Comparison of ENCODE assay signal across 8 cellular contexts in genomic region chr14:59189281-59189821, GRCh38. TPM values are rescaled to one million over a fixed set of nuclear protein-coding genes. Genes with fewer than 3 reads are reported as not detected.
DNase-seq lines count a peak whose midpoint lies in the region; ATAC-seq and TF ChIP-seq lines count a peak whose summit lies in the region.

No MANE protein-coding gene starts in this region.

- H3K4me2 ChIP-seq in skeletal muscle satellite cell (ENCODE audit: low read length), result peak overlapping the region; percentile 99

- POLR2A ChIA-PET in CD4-positive, alpha-beta memory T cell (lab: Charles Lee; ENCODE audit: partially characterized antibody), result interaction anchor here (0.6 to 3.0 kb wide), 23 partner anchors 10 to 1059 kb away, joined by 3 to 24 read pairs (median 4); partner anchors contain the start of genes DHRS7, GPR135, JKAMP and KIAA0586

- H3K9ac ChIP-seq in skeletal muscle satellite cell (ENCODE audit: low read depth, low read length), result peak overlapping the region; percentile 83

- no peaks in the 10 kb centered on the region for H3K9me3 ChIP-seq in CD4-positive, alpha-beta memory T cell (ENCODE audit: control insufficient read depth in 1 of 2, low read length in 2 of 2)
- no peaks in the 10 kb centered on the region for H3K9me3 ChIP-seq in RWPE2 (ENCODE audit: severe bottlenecking)
- H3K9me3 ChIP-seq in ascending aorta, result no peaks in the 10 kb centered on the region
- no peaks in the 10 kb centered on the region for H3K9me3 ChIP-seq in iPS DF 6.9 (ENCODE audit: control insufficient read depth, insufficient read depth, low read length)
- no peaks in the 10 kb centered on the region for H3K9me3 ChIP-seq in skeletal muscle satellite cell (replicated peaks; ENCODE audit: low read length)

- H3K27ac ChIP-seq in CD4-positive, alpha-beta memory T cell (ENCODE audit: low read depth, low read length), result peak overlapping the region; percentile 88
- H3K27ac ChIP-seq in RWPE2 (ENCODE audit: poor library complexity, severe bottlenecking) (peak overlapping the region; percentile 52), ascending aorta (peak overlapping the region; percentile 96 to 97), iPS DF 6.9 (ENCODE audit: low read length) (no peak overlapping the region)

- H3K4me1 ChIP-seq in CD4-positive, alpha-beta memory T cell (ENCODE audit: insufficient read depth, low read length), result peaks cover 16% of the 10 kb centered on the region
- peaks cover 23% of the 10 kb centered on the region for H3K4me1 ChIP-seq in RWPE2 (ENCODE audit: insufficient read depth, poor library complexity, severe bottlenecking)
- peaks cover 5 to 22% of the 10 kb centered on the region in 2 donors for H3K4me1 ChIP-seq in ascending aorta
- no peaks in the 10 kb centered on the region for H3K4me1 ChIP-seq in iPS DF 6.9 (ENCODE audit: control insufficient read depth, insufficient read depth, low read length)
- H3K4me1 ChIP-seq in skeletal muscle satellite cell (ENCODE audit: control insufficient read depth, insufficient read depth, low read length), result peaks cover 11% of the 10 kb centered on the region

- peaks cover 0 to 16% of the 10 kb centered on the region in 2 donors for H3K36me3 Mint-ChIP-seq in CD4-positive, alpha-beta memory T cell

- no peaks in the 10 kb centered on the region for H3K36me3 ChIP-seq in CD4-positive, alpha-beta memory T cell (ENCODE audit: insufficient read depth, low read length)
- no peaks in the 10 kb centered on the region for H3K36me3 ChIP-seq in H7 (replicated peaks; ENCODE audit: control insufficient read depth, insufficient read depth, low read length)
- H3K36me3 ChIP-seq in RWPE2 (ENCODE audit: low read depth), result no peaks in the 10 kb centered on the region
- no peaks in the 10 kb centered on the region for H3K36me3 ChIP-seq in ascending aorta
- no peaks in the 10 kb centered on the region for H3K36me3 ChIP-seq in iPS DF 6.9 (ENCODE audit: control insufficient read depth, insufficient read depth, low read length)
- H3K36me3 ChIP-seq in skeletal muscle satellite cell (ENCODE audit: insufficient read depth, low read length), result no peaks in the 10 kb centered on the region

- H3K4me3 ChIP-seq in CD4-positive, alpha-beta memory T cell (ENCODE audit: low read length in 2 of 2), result peak overlapping the region; percentile 77 to 82
- H3K4me3 ChIP-seq in H7 (ENCODE audit: insufficient read depth, low read depth, low read length) (peak overlapping the region; percentile 77), RWPE2 (ENCODE audit: severe bottlenecking) (peak overlapping the region; percentile 78), ascending aorta (peak overlapping the region; percentile 64 to 79), iPS DF 6.9 (ENCODE audit: low read length) (peak overlapping the region; percentile 86), skeletal muscle satellite cell (ENCODE audit: low read length) (peak overlapping the region; percentile 98)

- peak overlapping the region; percentile 84 to 99 (median 98) for H3K27ac Mint-ChIP-seq in CD4-positive, alpha-beta memory T cell

- ATAC-seq in RWPE2 (ENCODE audit: low read depth) (peak; percentile 2), GM18519 (IDR thresholded peaks at IDR 0.05; ENCODE audit: low FRiP score, unreplicated experiment) (no peak)

- DNase-seq in CD4-positive, alpha-beta memory T cell, result peak in 4 of 5 donors; percentile 42 to 55 (median 52)
- peak; percentile 48 for DNase-seq in H7
- DNase-seq in RWPE2 (ENCODE audit: low spot score), result peak; percentile 62
- peak in 1 of 2 donors; percentile 67 for DNase-seq in ascending aorta (ENCODE audit: low spot score in 2 of 2)
- DNase-seq in iPS DF 6.9 (ENCODE audit: low read depth, low spot score), result no peak
- DNase-seq in amniotic stem cell (lab: John Stamatoyannopoulos, UW), result no peak

- peaks cover 14 to 34% (median 16%) of the 10 kb centered on the region in 4 donors for H3K4me1 Mint-ChIP-seq in CD4-positive, alpha-beta memory T cell

- CTCF ChIA-PET in CD4-positive, alpha-beta memory T cell (lab: Charles Lee; ENCODE audit: partially characterized antibody), result interaction anchor here (0.9 to 3.7 kb wide), 6 partner anchors 35 to 256 kb away, joined by 3 to 18 read pairs (median 4); no protein-coding TSS in a partner anchor

- intact Hi-C loops in CD4-positive, alpha-beta memory T cell (cut with micrococcal nuclease), result loop anchor here (1.0 to 5.0 kb wide), 4 partner anchors 62 to 1797 kb away; partner anchors contain the start of genes CCDC175, DHRS7 and NAA30
- intact Hi-C loops in ascending aorta (cut with DNase I), result loop anchor here (2.0 to 5.0 kb wide), 5 partner anchors 63 to 762 kb away; partner anchors contain the start of genes KIAA0586 and TIMM9

- H3K4me3 Mint-ChIP-seq in CD4-positive, alpha-beta memory T cell, result peak overlapping the region; percentile 95 to 100 (median 98)

- peaks cover 0 to 5% (median 0%) of the 10 kb centered on the region in 8 donors for H3K9me3 Mint-ChIP-seq in CD4-positive, alpha-beta memory T cell

- peaks cover 5% of the 10 kb centered on the region for H3K27me3 ChIP-seq in CD4-positive, alpha-beta memory T cell (ENCODE audit: insufficient read depth, low read length)
- peaks cover 32% of the 10 kb centered on the region for H3K27me3 ChIP-seq in H7 (ENCODE audit: control insufficient read depth, insufficient read depth, low read length)
- H3K27me3 ChIP-seq in RWPE2 (ENCODE audit: insufficient read depth, poor library complexity, severe bottlenecking), result no peaks in the 10 kb centered on the region
- no peaks in the 10 kb centered on the region for H3K27me3 ChIP-seq in ascending aorta
- H3K27me3 ChIP-seq in iPS DF 6.9 (ENCODE audit: control insufficient read depth, insufficient read depth, low read length), result no peaks in the 10 kb centered on the region
- peaks cover 28% of the 10 kb centered on the region for H3K27me3 ChIP-seq in skeletal muscle satellite cell (ENCODE audit: control insufficient read depth, insufficient read depth, low read length)

- no CpG with 5 or more reads among the region's 28 CpGs for WGBS in iPS DF 6.9 (ENCODE audit: insufficient coverage, insufficient read length)

- H3K27me3 Mint-ChIP-seq in CD4-positive, alpha-beta memory T cell, result peaks cover 0 to 3% of the 10 kb centered on the region in 2 donors

- TF ChIP-seq CTCF in RWPE2 (IDR thresholded peaks at IDR 0.05; ENCODE audit: poor library complexity, severe bottlenecking) (no peak), ascending aorta (IDR thresholded peaks at IDR 0.05) (no peak)

RNA-seq across cellular contexts. Expression of gene DAAM1, which starts 0.9 kb away (rescaled TPM):
- total RNA-seq in CD4-positive, alpha-beta memory T cell, result 10 to 100 TPM; 25.5 to 25.6 TPM
- 10 to 100 TPM in 1 of 2 donors, 1 to 10 TPM in 1; 5.4 to 14.5 TPM for polyA plus RNA-seq in CD4-positive, alpha-beta memory T cell
- total RNA-seq in H7 (2014; rRNA removed; shearing (Covaris generic)), result 11.4 and 13.7 TPM in 2 replicates
- total RNA-seq in ascending aorta, result 67.6 TPM
- total RNA-seq in skeletal muscle satellite cell (2012; rRNA removed), result 11.6 and 12.7 TPM in 2 replicates

Comparison
In these comparisons a context has a peak if more than half of its experiments do, and no peak if none do; other contexts are left out.
1. DNase-seq: peak in CD4-positive, alpha-beta memory T cell (4 of 5), H7 (single experiment) and RWPE2 (single experiment); none in iPS DF 6.9 (single experiment) and amniotic stem cell (single experiment).
2. Peak in every context shown above with its lines, with median percentiles within 50 percentile points of each other: H3K4me3 ChIP-seq.